In the genomic region with DNA sequence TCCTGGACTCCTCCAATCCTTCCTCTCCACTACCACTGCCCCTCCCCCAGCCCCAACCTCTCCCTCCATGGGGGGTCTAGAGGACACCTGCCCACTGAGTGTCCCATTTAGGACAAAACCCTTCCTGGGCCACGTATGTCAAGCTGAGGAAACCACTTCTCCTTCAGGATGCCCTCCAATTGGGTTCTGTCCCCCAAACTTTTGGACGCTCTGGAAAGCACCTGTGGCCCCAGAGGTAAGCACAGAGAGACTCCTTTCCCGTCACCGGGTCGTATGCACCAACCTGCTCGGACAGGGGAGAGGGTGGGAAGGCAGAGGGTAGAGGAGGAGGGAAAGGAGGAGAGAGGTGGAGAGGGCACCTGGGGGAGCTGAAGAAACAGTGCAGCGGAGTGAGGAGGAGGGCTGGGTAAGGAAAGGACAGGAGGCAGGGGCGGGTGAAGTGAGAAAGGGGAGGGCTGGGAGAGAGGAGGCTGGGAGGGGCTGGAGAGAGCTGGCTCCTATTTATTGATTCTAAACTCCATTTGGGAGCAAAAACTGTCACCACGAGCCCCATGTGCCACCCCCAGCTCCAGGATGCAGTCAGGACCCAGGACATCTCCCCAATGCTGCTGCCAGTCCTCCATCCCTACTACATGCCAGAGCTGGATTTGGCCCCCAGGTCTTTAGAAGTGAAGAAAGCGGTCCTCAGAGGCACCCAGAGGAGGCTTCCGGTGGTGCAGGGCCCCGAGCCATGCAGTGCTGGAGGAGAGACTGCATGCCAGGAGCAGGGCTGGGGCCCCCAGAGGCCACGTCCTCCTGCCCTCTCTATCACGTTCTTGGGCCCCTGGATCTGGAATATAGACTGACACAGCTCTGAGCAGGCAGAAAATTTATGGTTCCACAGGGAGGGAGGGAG, we compare ENCODE assay signal across 1 cellular context.
A peak's percentile ranks its signal among the peaks of the same experiment; 100 is the strongest.
TF ChIP-seq lines count a peak whose summit lies in the region.

No MANE protein-coding gene starts in this region.

TF ChIP-seq in HepG2, 621 proteins besides CTCF, POLR2A, EP300 and RAD21:
- no peak for TF ChIP-seq SATB2 (CRISPR knock-in tag; IDR thresholded peaks at IDR 0.05)
- TF ChIP-seq NR2F1 (CRISPR knock-in tag; IDR thresholded peaks at IDR 0.05) = no peak
- peak; percentile 35 for TF ChIP-seq STAG1 (CRISPR knock-in tag; IDR thresholded peaks at IDR 0.05)
